ENCODE assay signal across 8 cellular contexts in genomic region chr5:119322948-119323629, GRCh38. TPM values are rescaled to one million over a fixed set of nuclear protein-coding genes. Genes with fewer than 3 reads are reported as not detected.
DNase-seq lines count a peak whose midpoint lies in the region; ATAC-seq and TF ChIP-seq lines count a peak whose summit lies in the region.

No MANE protein-coding gene starts in this region.

- CTCF ChIA-PET in PC-9 (lab: Charles Lee): interaction anchor here (1.1 kb wide), 1 partner anchor 12 kb away, joined by 3 read pairs; no protein-coding TSS in a partner anchor

- H3K27me3 ChIP-seq in BLaER1 (no peaks in the 10 kb centered on the region), PC-9 (ENCODE audit: insufficient read depth, low read depth) (no peaks in the 10 kb centered on the region), fibroblast of lung (ENCODE audit: control insufficient read depth, insufficient read depth, low read length) (no peaks in the 10 kb centered on the region)

- intact Hi-C loops in PC-9 (cut with micrococcal nuclease; ENCODE audit: unreplicated experiment): loop anchor here (1.0 to 5.0 kb wide), 5 partner anchors 20 to 89 kb away; partner anchors contain the start of gene TNFAIP8

- H3K4me1 ChIP-seq in BLaER1: peaks cover 73% of the 10 kb centered on the region
- peaks cover 52% of the 10 kb centered on the region for H3K4me1 ChIP-seq in PC-9 (replicated peaks; ENCODE audit: insufficient read depth)
- H3K4me1 ChIP-seq in fibroblast of lung (ENCODE audit: control insufficient read depth, extremely low read depth, insufficient read depth, low read length): peaks cover 7% of the 10 kb centered on the region

- H3K4me3 ChIP-seq in BLaER1 (no peak overlapping the region), PC-9 (no peak overlapping the region; the same call in 1 of the 2 replicates), fibroblast of lung (replicated peaks in 1 of 4; ENCODE audit: control extremely low read depth in 1 of 4, insufficient read depth in 1 of 4, low read depth in 3 of 4, low read length in 4 of 4) (no peak overlapping the region)

- H3K9me2 ChIP-seq in PC-9 (ENCODE audit: insufficient read depth): no peaks in the 10 kb centered on the region

- 0 out of 2 replicates have a peak, but pooled peaks cover 8% of the 10 kb centered on the region for H3K79me2 ChIP-seq in PC-9 (ENCODE audit: low read depth)
- no peaks in the 10 kb centered on the region for H3K79me2 ChIP-seq in fibroblast of lung (ENCODE audit: control insufficient read depth, insufficient read depth, low read length)

- DNase-seq in PC-9: no peak
- peak in 1 of 2 donors; percentile 63 for DNase-seq in fibroblast of lung (ENCODE audit: low read depth in 2 of 2)
- DNase-seq in pons (ENCODE audit: low spot score): no peak
- DNase-seq in NCI-H82 (lab: John Stamatoyannopoulos, UW): no peak
- no peak for DNase-seq in DMS79 treated with DMSO at 0.1 percent for 48 hours (lab: John Stamatoyannopoulos, UW)
- DNase-seq in NAMALWA (ENCODE audit: low spot score): no peak

- peaks cover 18% of the 10 kb centered on the region for H3F3A ChIP-seq in PC-9 (ENCODE audit: insufficient read depth, low read depth)

- H3K36me3 ChIP-seq in BLaER1: no peaks in the 10 kb centered on the region
- H3K36me3 ChIP-seq in PC-9 (ENCODE audit: low read depth): no peaks in the 10 kb centered on the region
- no peaks in the 10 kb centered on the region for H3K36me3 ChIP-seq in fibroblast of lung (ENCODE audit: control insufficient read depth, insufficient read depth, low read length)

- no peak overlapping the region; the same call in 1 of the 2 replicates for H3K4me2 ChIP-seq in BLaER1
- H3K4me2 ChIP-seq in PC-9: peak overlapping the region; percentile 63
- no peak overlapping the region for H3K4me2 ChIP-seq in fibroblast of lung (ENCODE audit: extremely low read depth, insufficient read depth, low read length)

- H2AFZ ChIP-seq in PC-9: peak overlapping the region; percentile 57; the same call in 1 of the 2 replicates
- no peak overlapping the region for H2AFZ ChIP-seq in fibroblast of lung (ENCODE audit: low read length)

- H3K9ac ChIP-seq in BLaER1 (no peak overlapping the region), fibroblast of lung (ENCODE audit: insufficient read depth, low read length) (no peak overlapping the region)

- H3K27ac ChIP-seq in BLaER1: peak overlapping the region; percentile 38; the same call in 1 of the 2 replicates
- H3K27ac ChIP-seq in PC-9: peak overlapping the region; percentile 89
- peak overlapping the region; percentile 78 for H3K27ac ChIP-seq in fibroblast of lung (ENCODE audit: insufficient read depth, low read length)

- H3K9me3 ChIP-seq in BLaER1 (no peaks in the 10 kb centered on the region), PC-9 (ENCODE audit: insufficient read depth, low read depth) (no peaks in the 10 kb centered on the region), fibroblast of lung (ENCODE audit: control insufficient read depth, insufficient read depth, low read depth, low read length) (no peaks in the 10 kb centered on the region)

- H4K20me1 ChIP-seq in BLaER1 (no peaks in the 10 kb centered on the region), PC-9 (ENCODE audit: insufficient read depth) (no peaks in the 10 kb centered on the region), fibroblast of lung (ENCODE audit: control insufficient read depth, extremely low read depth, insufficient read depth, low read length) (no peaks in the 10 kb centered on the region)

- TF ChIP-seq CTCF in PC-9 (conservative IDR thresholded peaks at IDR 0.05): no peak
- no peak for TF ChIP-seq CTCF in fibroblast of lung (conservative IDR thresholded peaks at IDR 0.05 in 1 of 2, IDR thresholded peaks at IDR 0.05 in 1 of 2; ENCODE audit: low read depth in 1 of 2, low read length in 2 of 2)

- peak; percentile 57 for ATAC-seq in GM21390 (IDR thresholded peaks at IDR 0.05; ENCODE audit: unreplicated experiment)

- POLR2A ChIA-PET in PC-9 (lab: Charles Lee; ENCODE audit: unreplicated experiment): interaction anchor here (0.6 to 0.7 kb wide), 4 partner anchors 11 to 1138 kb away, joined by 3 to 7 read pairs (median 4); no protein-coding TSS in a partner anchor

- TSS peak; percentile 53 for BruUV-seq in PC-9 (replicated peaks; lab: Mats Ljungman, UMichigan)

RNA-seq across cellular contexts. Expression of gene TNFAIP8, which starts 32.7 kb away (rescaled TPM):
- total RNA-seq in PC-9 (2021): 15.0 and 16.4 TPM in 2 replicates
- 30.6 and 37.7 TPM in 2 replicates for total RNA-seq in fibroblast of lung
- polyA plus RNA-seq in fibroblast of lung: 23.8 and 36.7 TPM in 2 replicates
- 19.8 and 25.7 TPM in 2 replicates for polyA plus RNA-seq in fibroblast of lung (2012)
- polyA minus RNA-seq in fibroblast of lung (ENCODE audit: low replicate concordance): 0.74 and 3.5 TPM in 2 replicates

Comparison
In these comparisons a context has a peak if more than half of its experiments do, and no peak if none do; other contexts are left out.
1. H3K27ac ChIP-seq: peak in every context shown above with its lines; median percentile 89 in PC-9; 78 in fibroblast of lung; 38 in BLaER1.